9 cellular contexts compared by ENCODE assay signal in genomic region chr4:2588259-2588658, GRCh38.
"Had no signal": no experiment of that assay in that cellular context is flagged by ENCODE, and none has a peak within 500 bp of the region (broad histone marks: within the 10 kb centered on the region; RNA-seq: fewer than 3 reads in every experiment).

No MANE protein-coding gene starts in this region.

- H3K4me3 Mint-ChIP-seq: activated CD4-positive, alpha-beta memory T cell treated with anti-CD3 and anti-CD28 coated beads for 36 hours had no signal

- H3K9me3 ChIP-seq: right atrium auricular region, tibial artery had no signal

- H3K27ac Mint-ChIP-seq: activated CD4-positive, alpha-beta memory T cell treated with anti-CD3 and anti-CD28 coated beads for 36 hours had no signal

- H3K36me3 ChIP-seq: right atrium auricular region, tibial artery had no signal

- H3K27me3 ChIP-seq: right atrium auricular region, tibial artery had no signal

- H3K36me3 Mint-ChIP-seq: activated CD4-positive, alpha-beta memory T cell treated with anti-CD3 and anti-CD28 coated beads for 36 hours had no signal

- H3K4me3 ChIP-seq: right atrium auricular region, tibial artery had no signal

- H3K27me3 Mint-ChIP-seq: activated CD4-positive, alpha-beta memory T cell treated with anti-CD3 and anti-CD28 coated beads for 36 hours had no signal

- H3K27ac ChIP-seq: right atrium auricular region, tibial artery had no signal

- FAIRE-seq: small intestine had no signal

- H3K9me3 Mint-ChIP-seq: activated CD4-positive, alpha-beta memory T cell treated with anti-CD3 and anti-CD28 coated beads for 36 hours had no signal

- DNase-seq: activated CD4-positive, alpha-beta memory T cell treated with anti-CD3 and anti-CD28 coated beads for 36 hours; activated naive CD4-positive, alpha-beta T cell; hypothalamus; kidney glomerular epithelial cell; posterior cingulate gyrus; small intestine; SW 1271; tibial artery had no signal
